ENCODE assay signal across 8 cellular contexts in genomic region chr17:59893617-59894100, GRCh38. TPM values are rescaled to one million over a fixed set of nuclear protein-coding genes. Genes with fewer than 3 reads are reported as not detected.
A peak's percentile ranks its signal among the peaks of the same experiment; 100 is the strongest.
DNase-seq lines count a peak whose midpoint lies in the region; ATAC-seq and TF ChIP-seq lines count a peak whose summit lies in the region.

No MANE protein-coding gene starts in this region.

- peak overlapping the region; percentile 75 for H3K9ac ChIP-seq in Loucy (ENCODE audit: low read depth, low read length, poor library complexity, severe bottlenecking)
- H3K9ac ChIP-seq in adipocyte (ENCODE audit: low read length), result peak overlapping the region; percentile 97
- peak overlapping the region; percentile 96 to 99 (median 99) for H3K9ac ChIP-seq in skeletal muscle tissue (ENCODE audit: low read depth in 1 of 3, low read length in 3 of 3)

- peaks cover 72% of the 10 kb centered on the region for H3K79me2 ChIP-seq in Loucy (ENCODE audit: insufficient read depth, low read length)

- no peaks in the 10 kb centered on the region for H3K9me3 ChIP-seq in Loucy (ENCODE audit: insufficient read depth, low read depth, low read length)
- no peaks in the 10 kb centered on the region for H3K9me3 ChIP-seq in adipocyte (ENCODE audit: control insufficient read depth, low read length)
- H3K9me3 ChIP-seq in skeletal muscle tissue (ENCODE audit: control insufficient read depth in 3 of 3, low read length in 3 of 3), result no peaks in the 10 kb centered on the region

- peaks cover 51% of the 10 kb centered on the region for H3K4me1 ChIP-seq in Loucy (ENCODE audit: insufficient read depth, low read length, poor library complexity, severe bottlenecking)
- peaks cover 20% of the 10 kb centered on the region for H3K4me1 ChIP-seq in adipocyte (ENCODE audit: control insufficient read depth, insufficient read depth, low read length)
- H3K4me1 ChIP-seq in skeletal muscle tissue (ENCODE audit: control insufficient read depth in 3 of 3, insufficient read depth in 3 of 3, low read length in 3 of 3), result peaks cover 11 to 17% (median 14%) of the 10 kb centered on the region in 3 donors

- H3K27me3 ChIP-seq in Loucy (ENCODE audit: insufficient read depth, low read length, poor library complexity, severe bottlenecking) (no peaks in the 10 kb centered on the region), adipocyte (replicated peaks; ENCODE audit: control insufficient read depth, insufficient read depth, low read length) (no peaks in the 10 kb centered on the region), skeletal muscle tissue (ENCODE audit: control insufficient read depth in 3 of 3, insufficient read depth in 3 of 3, low read length in 3 of 3) (no peaks in the 10 kb centered on the region)

- TF ChIP-seq CTCF in AG04449 (IDR thresholded peaks at IDR 0.05; ENCODE audit: insufficient read depth, low read length, missing control alignments) (peak; percentile 5), Loucy (conservative IDR thresholded peaks at IDR 0.05; ENCODE audit: low read length) (no peak)

- H2AFZ ChIP-seq in Loucy (ENCODE audit: low read length), result peak overlapping the region; percentile 94

- H4K20me1 ChIP-seq in Loucy (ENCODE audit: insufficient read depth, low read length, poor library complexity, severe bottlenecking), result peaks cover 25% of the 10 kb centered on the region

- POLR2A ChIA-PET in AG04449 (lab: Yijun Ruan, JAX), result interaction anchor here (0.7 to 1.0 kb wide), 2 partner anchors 9 to 186 kb away, joined by 3 to 5 read pairs; partner anchors contain the start of genes PTRH2 and VMP1

- CTCF ChIA-PET in AG04449 (lab: Yijun Ruan, JAX), result interaction anchor here (0.5 to 2.4 kb wide), 5 partner anchors 21 to 201 kb away, joined by 3 to 13 read pairs (median 4); no protein-coding TSS in a partner anchor

- no peaks in the 10 kb centered on the region for H3K9me2 ChIP-seq in Loucy (replicated peaks; ENCODE audit: low read depth, low read length)

- ATAC-seq in GM19452 (IDR thresholded peaks at IDR 0.05; ENCODE audit: unreplicated experiment), result no peak
- ATAC-seq in GM21381 (IDR thresholded peaks at IDR 0.05; ENCODE audit: unreplicated experiment), result no peak

- no peaks in the 10 kb centered on the region for H3F3A ChIP-seq in Loucy (ENCODE audit: low read depth)

- H3K36me3 ChIP-seq in Loucy (ENCODE audit: insufficient read depth, low read length) (no peaks in the 10 kb centered on the region), adipocyte (ENCODE audit: control insufficient read depth, insufficient read depth, low read length, severe bottlenecking) (no peaks in the 10 kb centered on the region), skeletal muscle tissue (ENCODE audit: control insufficient read depth in 3 of 3, insufficient read depth in 3 of 3, low read length in 3 of 3) (peaks cover 0 to 7% (median 4%) of the 10 kb centered on the region in 3 donors)

- DNase-seq in AG04449 (ENCODE audit: low read depth, low spot score), result no peak
- DNase-seq in GM04504 (ENCODE audit: low read depth), result peak; percentile 3
- peak; percentile 55 for DNase-seq in adipocyte (ENCODE audit: low read depth)

- peak overlapping the region; percentile 96 for H3K27ac ChIP-seq in skeletal muscle tissue (ENCODE audit: low read depth, low read length)

- H3K4me3 ChIP-seq in AG04449 (ENCODE audit: low read depth, low read length) (peak overlapping the region; percentile 89), Loucy (ENCODE audit: low read length, poor library complexity, severe bottlenecking) (peak overlapping the region; percentile 87), adipocyte (ENCODE audit: low read length) (peak overlapping the region; percentile 98), iPS-11a (ENCODE audit: low read depth, low read length) (peak overlapping the region; percentile 71), skeletal muscle tissue (ENCODE audit: low read length in 3 of 3) (peak overlapping the region; percentile 80 to 90 (median 89))

- H3K4me2 ChIP-seq in Loucy (ENCODE audit: low read depth, low read length, poor library complexity, severe bottlenecking), result peak overlapping the region; percentile 92

RNA-seq across cellular contexts. Expression of gene RPS6KB1, which starts 0.7 kb away (rescaled TPM):
- total RNA-seq in skeletal muscle tissue, result 36.5 TPM

RNA-seq across cellular contexts. Expression of gene TUBD1, which starts 0.9 kb away (rescaled TPM):
- total RNA-seq in skeletal muscle tissue, result 21.9 TPM
